ENCODE assay signal across 11 cellular contexts in genomic region chr17:82294086-82294773, GRCh38. TPM values are rescaled to one million over a fixed set of nuclear protein-coding genes. Genes with fewer than 3 reads are reported as not detected.
DNase-seq lines count a peak whose midpoint lies in the region; ATAC-seq and TF ChIP-seq lines count a peak whose summit lies in the region.
"Had no signal": no experiment of that assay in that cellular context is flagged by ENCODE, and none has a peak within 500 bp of the region (broad histone marks: within the 10 kb centered on the region; RNA-seq: fewer than 3 reads in every experiment).

No MANE protein-coding gene starts in this region.

- H3K4me1 Mint-ChIP-seq in T-helper 17 cell: peaks cover 37% of the 10 kb centered on the region

- H3K36me3 ChIP-seq in DOHH2 (ENCODE audit: control insufficient read depth, low read length): no peaks in the 10 kb centered on the region
- H3K36me3 ChIP-seq in esophagus (ENCODE audit: control insufficient read depth in 2 of 2, insufficient read depth in 2 of 2, low read length in 1 of 2): no peaks in the 10 kb centered on the region
- H3K36me3 ChIP-seq in psoas muscle (ENCODE audit: insufficient read depth in 1 of 2, low read depth in 1 of 2): no peaks in the 10 kb centered on the region

- no peaks in the 10 kb centered on the region for H3K36me3 Mint-ChIP-seq in T-helper 17 cell (ENCODE audit: low read depth)

- no peaks in the 10 kb centered on the region for H3K9me3 ChIP-seq in DOHH2 (ENCODE audit: control insufficient read depth, insufficient read depth, low read length)
- H3K9me3 ChIP-seq in T-helper 17 cell (ENCODE audit: control insufficient read depth, low read length, poor library complexity, severe bottlenecking): no peaks in the 10 kb centered on the region
- no peaks in the 10 kb centered on the region for H3K9me3 ChIP-seq in esophagus (ENCODE audit: control insufficient read depth in 2 of 2, insufficient read depth in 1 of 2, low read depth in 1 of 2, low read length in 1 of 2)
- H3K9me3 ChIP-seq in psoas muscle: no peaks in the 10 kb centered on the region
- H3K9me3 ChIP-seq: SJSA1 had no signal

- intact Hi-C loops in psoas muscle (cut with DNase I): no loop called here

- 71 to 75% methylated on average over 14 of the region's 14 CpGs for WGBS in esophagus, 2 donors
- 54 to 78% (median 57%) methylated on average over 14 of the region's 14 CpGs for WGBS in psoas muscle, 3 donors

- H3K27ac ChIP-seq in DOHH2 (ENCODE audit: low read depth, low read length): no peak overlapping the region
- H3K27ac ChIP-seq in esophagus (ENCODE audit: low read depth in 2 of 2, low read length in 1 of 2): peak overlapping the region; percentile 84 to 93
- peak overlapping the region; percentile 83 for H3K27ac ChIP-seq in psoas muscle
- H3K27ac ChIP-seq: SJSA1 had no signal

- H3K79me2 ChIP-seq in DOHH2 (ENCODE audit: control insufficient read depth, low read length): peaks cover 8% of the 10 kb centered on the region

- H3K27ac Mint-ChIP-seq in T-helper 17 cell: peak overlapping the region; percentile 87

- peak overlapping the region; percentile 30; the same call in 1 of the 2 replicates for H3K4me2 ChIP-seq in DOHH2 (ENCODE audit: low read length)

- no peak overlapping the region for H3K4me3 ChIP-seq in DOHH2 (ENCODE audit: low read length)
- peak overlapping the region; percentile 13 to 40 for H3K4me3 ChIP-seq in esophagus (ENCODE audit: low read depth in 1 of 2, low read length in 2 of 2)
- peak overlapping the region; percentile 60 for H3K4me3 ChIP-seq in psoas muscle
- H3K4me3 ChIP-seq: SJSA1 had no signal

- H3F3A ChIP-seq in DOHH2 (ENCODE audit: control insufficient read depth, insufficient read depth): peaks cover 21% of the 10 kb centered on the region

- TF ChIP-seq CTCF in DOHH2 (IDR thresholded peaks at IDR 0.05; ENCODE audit: low read depth, low read length, poor library complexity, severe bottlenecking) (no peak), psoas muscle (IDR thresholded peaks at IDR 0.05) (no peak)

- no peak for DNase-seq in T-helper 17 cell
- no peak for DNase-seq in psoas muscle
- DNase-seq in NCI-H1092 (lab: John Stamatoyannopoulos, UW): no peak
- no peak for DNase-seq in HCEC 1CT
- DNase-seq: stimulated activated CD4-positive, alpha-beta T cell treated with anti-CD3 and anti-CD28 coated beads, Interleukin-2, amount 100 ng/mL, for 48 hours had no signal

- no peaks in the 10 kb centered on the region for H3K27me3 Mint-ChIP-seq in T-helper 17 cell

- H3K27me3 ChIP-seq in DOHH2 (ENCODE audit: control insufficient read depth, low read length): no peaks in the 10 kb centered on the region
- no peaks in the 10 kb centered on the region for H3K27me3 ChIP-seq in esophagus (ENCODE audit: control insufficient read depth in 1 of 2, insufficient read depth in 2 of 2, low read length in 2 of 2)
- no peaks in the 10 kb centered on the region for H3K27me3 ChIP-seq in psoas muscle (ENCODE audit: insufficient read depth in 3 of 3, low read length in 2 of 3)
- H3K27me3 ChIP-seq: SJSA1 had no signal

- peaks cover 42% of the 10 kb centered on the region for H3K4me1 ChIP-seq in DOHH2 (ENCODE audit: control insufficient read depth, low read length)
- peaks cover 5 to 24% of the 10 kb centered on the region in 2 donors for H3K4me1 ChIP-seq in esophagus (ENCODE audit: control insufficient read depth in 2 of 2, insufficient read depth in 2 of 2, low read length in 1 of 2)
- H3K4me1 ChIP-seq in psoas muscle: peaks cover 36% of the 10 kb centered on the region

- H3K4me3 Mint-ChIP-seq in T-helper 17 cell: peak overlapping the region; percentile 72

- no peaks in the 10 kb centered on the region for H3K9me2 ChIP-seq in DOHH2 (replicated peaks; ENCODE audit: control insufficient read depth, low read length)

- no peaks in the 10 kb centered on the region for H4K20me1 ChIP-seq in DOHH2 (ENCODE audit: control insufficient read depth, insufficient read depth, low read depth, low read length)

- ATAC-seq in T-helper 17 cell: no peak
- ATAC-seq in psoas muscle: peak in 1 of 4 donors; percentile 9
- ATAC-seq in GM21515 (IDR thresholded peaks at IDR 0.05; ENCODE audit: unreplicated experiment): no peak
- ATAC-seq in GM19324 (IDR thresholded peaks at IDR 0.05; ENCODE audit: low FRiP score, unreplicated experiment): no peak

RNA-seq across cellular contexts. Expression of gene CSNK1D, which starts 20.7 kb away (rescaled TPM):
- 100 to 1,000 TPM; 218 to 273 TPM for total RNA-seq in T-helper 17 cell
- 10 to 100 TPM; 63.7 to 79.6 TPM for polyA plus RNA-seq in esophagus
- total RNA-seq in psoas muscle: 100 to 1,000 TPM in 3 of 4 donors, 10 to 100 TPM in 1; 73.5 to 139 (median 116) TPM
- 100 to 1,000 TPM in 1 of 3 donors, 10 to 100 TPM in 2; 74.3 to 124 (median 92.7) TPM for polyA plus RNA-seq in psoas muscle

RNA-seq across cellular contexts. Expression of gene CD7, which starts 23.2 kb away (rescaled TPM):
- total RNA-seq in T-helper 17 cell (100 to 1,000 TPM; 119 to 122 TPM), psoas muscle (under 1 TPM in 3 of 4 donors, not detected in 1; 0.18 to 0.81 (median 0.71) TPM)
- polyA plus RNA-seq in esophagus (1 to 10 TPM; 2.6 to 3.1 TPM), psoas muscle (under 1 TPM; 0.13 to 0.19 (median 0.16) TPM)
- total RNA-seq: dermis microvascular lymphatic vessel endothelial cell, SJSA1 had no signal

RNA-seq across cellular contexts. Expression of gene SECTM1, which starts 39.3 kb away (rescaled TPM):
- 1 to 10 TPM; 4.4 to 6.0 TPM for total RNA-seq in T-helper 17 cell
- polyA plus RNA-seq in esophagus: 10 to 100 TPM in 1 of 2 donors, 1 to 10 TPM in 1; 2.2 to 10.8 TPM
- 1 to 10 TPM; 1.2 to 2.3 (median 1.7) TPM for total RNA-seq in psoas muscle
- 1 to 10 TPM in 2 of 3 donors, under 1 TPM in 1; 0.70 to 1.2 (median 1.0) TPM for polyA plus RNA-seq in psoas muscle

Comparison
In these comparisons a context has a peak if more than half of its experiments do, and no peak if none do; other contexts are left out.
1. RNA of gene CD7, which starts 23.2 kb away (total RNA-seq): 119 to 122 TPM in T-helper 17 cell; 0.18 to 0.81 TPM in psoas muscle; every median in the first group is over 10 times any median in the second.